Comparison of ENCODE assay signal across 1 cellular context in genomic region chr3:55477306-55478010, GRCh38.
TF ChIP-seq lines count a peak whose summit lies in the region.

No MANE protein-coding gene starts in this region.

TF ChIP-seq in HEK293T, 16 proteins besides CTCF, POLR2A, EP300 and RAD21:
- TF ChIP-seq ELF4 (IDR thresholded peaks at IDR 0.05) (no peak), SUZ12 (IDR thresholded peaks at IDR 0.05) (no peak), TARDBP (IDR thresholded peaks at IDR 0.05) (no peak), HDGF (IDR thresholded peaks at IDR 0.05; ENCODE audit: borderline replicate concordance) (no peak), PKNOX1 (IDR thresholded peaks at IDR 0.05) (no peak), BHLHE40 (IDR thresholded peaks at IDR 0.05; ENCODE audit: borderline replicate concordance) (no peak), CTBP1 (IDR thresholded peaks at IDR 0.05; ENCODE audit: borderline replicate concordance) (no peak), NFRKB (IDR thresholded peaks at IDR 0.05) (no peak), FOXA1 (IDR thresholded peaks at IDR 0.05) (no peak), L3MBTL2 (conservative IDR thresholded peaks at IDR 0.05) (no peak), SP1 (IDR thresholded peaks at IDR 0.05) (no peak), ZNF384 (IDR thresholded peaks at IDR 0.05) (no peak), FOXK2 (IDR thresholded peaks at IDR 0.05) (no peak), FOXM1 (IDR thresholded peaks at IDR 0.05; ENCODE audit: borderline replicate concordance) (no peak), LEF1 (IDR thresholded peaks at IDR 0.05; ENCODE audit: borderline replicate concordance) (no peak), ARNT (IDR thresholded peaks at IDR 0.05) (no peak)
TF ChIP-seq in HEK293T: peak in this region for 0.
